Comparison of ENCODE assay signal across 27 cellular contexts in the genomic region with DNA sequence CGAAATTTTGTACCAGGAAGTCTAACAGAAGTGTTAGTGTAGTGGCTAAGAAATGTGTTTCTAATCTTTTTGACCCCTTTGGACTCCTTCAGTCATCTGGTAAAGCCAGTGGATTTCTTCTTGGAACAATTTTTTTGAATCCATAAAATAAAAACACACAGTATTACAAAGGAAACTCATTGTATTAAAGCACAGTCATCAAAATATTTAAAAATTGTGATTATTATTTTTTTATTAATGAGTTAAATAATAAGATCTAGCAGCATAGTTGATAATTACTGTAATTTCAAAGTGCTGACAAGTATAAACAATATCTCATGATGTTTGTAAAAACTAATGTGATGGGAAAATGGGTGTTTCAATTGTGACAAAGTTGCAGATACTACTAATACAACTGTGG.
"Had no signal": no experiment of that assay in that cellular context is flagged by ENCODE, and none has a peak within 500 bp of the region (broad histone marks: within the 10 kb centered on the region; RNA-seq: fewer than 3 reads in every experiment).

No MANE protein-coding gene starts in this region.

- H3K27me3 ChIP-seq: colonic mucosa, esophagus muscularis mucosa, esophagus squamous epithelium, foreskin keratinocyte, gastrocnemius medialis, gastroesophageal sphincter, heart left ventricle, heart right ventricle had no signal

- DNase-seq: colonic mucosa; cortex of kidney; dermis blood vessel endothelial cell; effector CD4-positive, alpha-beta T cell; effector CD8-positive, alpha-beta T cell; effector memory CD4-positive, alpha-beta T cell; effector memory CD8-positive, alpha-beta T cell; endodermal cell; erythroblast; esophagus squamous epithelium; foreskin fibroblast; foreskin keratinocyte; foreskin melanocyte; gastrocnemius medialis; glutamatergic neuron; head of caudate nucleus; heart left ventricle; heart right ventricle had no signal

- H3K9me3 ChIP-seq: colonic mucosa, esophagus squamous epithelium, gastrocnemius medialis, gastroesophageal sphincter had no signal

- FAIRE-seq: colon, endometrium, endothelial cell of umbilical vein, frontal cortex had no signal

- H3K4me1 ChIP-seq: colonic mucosa, esophagus muscularis mucosa, esophagus squamous epithelium, foreskin keratinocyte, gastrocnemius medialis, gastroesophageal sphincter, heart left ventricle, heart right ventricle had no signal

- H3K36me3 ChIP-seq: colonic mucosa, esophagus muscularis mucosa, esophagus squamous epithelium, gastrocnemius medialis, gastroesophageal sphincter, heart left ventricle, heart right ventricle had no signal

- ATAC-seq: effector memory CD8-positive, alpha-beta T cell; esophagus mucosa; foreskin keratinocyte; gastrocnemius medialis; gastroesophageal sphincter; heart left ventricle; heart right ventricle had no signal

- H3K4me3 ChIP-seq: colonic mucosa, coronary artery, esophagus muscularis mucosa, esophagus squamous epithelium, gastrocnemius medialis, gastroesophageal sphincter, heart left ventricle, heart right ventricle had no signal

- H3K27ac ChIP-seq: colonic mucosa, coronary artery, epithelial cell of prostate, esophagus muscularis mucosa, esophagus squamous epithelium, foreskin keratinocyte, gastrocnemius medialis, gastroesophageal sphincter, heart left ventricle, heart right ventricle had no signal
